Comparison of ENCODE assay signal across 17 cellular contexts in the genomic region with DNA sequence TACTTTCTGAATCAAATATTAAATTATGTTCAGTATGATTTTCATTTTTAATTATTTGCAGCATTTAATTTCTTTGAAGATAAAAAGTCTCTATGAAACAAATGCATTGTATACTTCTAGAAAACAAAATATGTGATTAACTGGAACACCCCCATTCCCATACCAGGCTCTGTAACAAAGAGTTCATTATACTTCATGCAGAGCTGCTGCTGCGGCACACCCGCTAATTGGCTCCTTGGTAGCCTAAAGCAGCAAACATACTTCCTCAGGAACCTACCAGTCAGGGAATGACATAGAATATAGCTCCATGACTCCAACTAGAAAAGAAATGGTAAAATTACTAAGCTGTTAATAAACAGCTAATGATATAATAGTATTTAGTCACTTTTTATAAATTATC.
"Had no signal": no experiment of that assay in that cellular context is flagged by ENCODE, and none has a peak within 500 bp of the region (broad histone marks: within the 10 kb centered on the region; RNA-seq: fewer than 3 reads in every experiment).

No MANE protein-coding gene starts in this region.

- ATAC-seq: activated naive CD8-positive, alpha-beta T cell treated with anti-CD3 and anti-CD28 coated beads, Interleukin-2, amount 50 U/mL, for 24 hours; activated T-helper 17 cell treated with anti-CD3 and anti-CD28 coated beads, Interleukin-2, amount 50 U/mL, for 72 hours; gastrocnemius medialis; stimulated activated effector memory CD8-positive, alpha-beta T cell treated with anti-CD3 and anti-CD28 coated beads, Interleukin-12 subunit alpha, Interleukin-12 subunit beta, amount 100 ng/mL, for 72 hours had no signal

- DNase-seq: activated CD4-positive, CD25-positive, alpha-beta regulatory T cell treated with anti-CD3 and anti-CD28 coated beads, Interleukin-2, amount 50 U/mL, for 72 hours; activated naive CD4-positive, alpha-beta T cell treated with Interleukin-2 at 50 U/mL for 16 hours; activated naive CD8-positive, alpha-beta T cell treated with anti-CD3 and anti-CD28 coated beads, Interleukin-2, amount 50 U/mL, for 24 hours; aorta; cerebellar nuclear complex; effector memory CD4-positive, alpha-beta T cell; gastrocnemius medialis; kidney; left ventricle myocardium inferior; mesendoderm; nephron progenitor cell; stimulated activated CD4-positive, alpha-beta T cell treated with anti-CD3 and anti-CD28 coated beads, Interleukin-2, amount 100 ng/mL, for 24 hours had no signal

- H3K36me3 ChIP-seq: breast epithelium, gastrocnemius medialis had no signal

- H3K4me3 ChIP-seq: breast epithelium, gastrocnemius medialis, left ventricle myocardium inferior, tibial nerve had no signal

- H3K27ac ChIP-seq: breast epithelium, epithelial cell of prostate, gastrocnemius medialis, left ventricle myocardium inferior, tibial nerve had no signal

- H3K9me3 ChIP-seq: breast epithelium, gastrocnemius medialis, left ventricle myocardium inferior, tibial nerve had no signal

- H3K27me3 ChIP-seq: breast epithelium, gastrocnemius medialis, tibial nerve had no signal

- H3K4me1 ChIP-seq: breast epithelium, left ventricle myocardium inferior had no signal
